ENCODE assay signal across 14 cellular contexts in genomic region chrX:117973175-117974075, GRCh38.
A peak's percentile ranks its signal among the peaks of the same experiment; 100 is the strongest.
DNase-seq lines count a peak whose midpoint lies in the region; ATAC-seq, FAIRE-seq and TF ChIP-seq lines count a peak whose summit lies in the region.
"Had no signal": no experiment of that assay in that cellular context is flagged by ENCODE, and none has a peak within 500 bp of the region (broad histone marks: within the 10 kb centered on the region; RNA-seq: fewer than 3 reads in every experiment).

No MANE protein-coding gene starts in this region.

- TF ChIP-seq CTCF in astrocyte (IDR thresholded peaks at IDR 0.05; ENCODE audit: insufficient read depth, low read depth, low read length) (no peak), mesothelial cell of epicardium (IDR thresholded peaks at IDR 0.05; ENCODE audit: unreplicated experiment) (no peak)

- no peaks in the 10 kb centered on the region for H4K20me1 ChIP-seq in astrocyte (ENCODE audit: insufficient read depth, low read length)

- peaks cover 4% of the 10 kb centered on the region for H3K4me1 ChIP-seq in astrocyte (ENCODE audit: insufficient read depth, low read length)
- H3K4me1 ChIP-seq: upper lobe of left lung had no signal

- no peak overlapping the region for H3K9ac ChIP-seq in astrocyte (ENCODE audit: low read length)

- H3K27ac ChIP-seq in astrocyte (ENCODE audit: low read depth, low read length): no peak overlapping the region
- H3K27ac ChIP-seq: SJCRH30, upper lobe of left lung had no signal

- H3K27ac Mint-ChIP-seq in astrocyte (ENCODE audit: unreplicated experiment): peak overlapping the region; percentile 17
- H3K27ac Mint-ChIP-seq in mesothelial cell of epicardium: no peak overlapping the region
- H3K27ac Mint-ChIP-seq: CD8-positive, alpha-beta T cell had no signal

- FAIRE-seq in astrocyte (lab: Jason Lieb, UNC): peak; percentile 84

- H2AFZ ChIP-seq in astrocyte (ENCODE audit: low read depth, low read length): no peak overlapping the region

- H3K79me2 ChIP-seq in astrocyte (ENCODE audit: insufficient read depth, low read length): no peaks in the 10 kb centered on the region

- no peaks in the 10 kb centered on the region for H3K9me3 ChIP-seq in astrocyte (ENCODE audit: insufficient read depth, low read depth, low read length)
- H3K9me3 ChIP-seq: SJCRH30, upper lobe of left lung had no signal

- no peaks in the 10 kb centered on the region for H3K27me3 ChIP-seq in astrocyte (ENCODE audit: insufficient read depth, low read length)
- H3K27me3 ChIP-seq: SJCRH30, upper lobe of left lung had no signal

- H3K36me3 ChIP-seq in astrocyte (ENCODE audit: insufficient read depth, low read length): no peaks in the 10 kb centered on the region
- H3K36me3 ChIP-seq: SJCRH30, upper lobe of left lung had no signal

- H3K27me3 Mint-ChIP-seq in astrocyte (ENCODE audit: low read depth, unreplicated experiment) (no peaks in the 10 kb centered on the region), mesothelial cell of epicardium (ENCODE audit: low read depth) (no peaks in the 10 kb centered on the region)

- H3K36me3 Mint-ChIP-seq in astrocyte (ENCODE audit: low read depth, unreplicated experiment) (no peaks in the 10 kb centered on the region), mesothelial cell of epicardium (no peaks in the 10 kb centered on the region)
- H3K36me3 Mint-ChIP-seq: CD8-positive, alpha-beta T cell had no signal

- DNase-seq in NCI-H1048 (lab: John Stamatoyannopoulos, UW) (peak; percentile 2), astrocyte (ENCODE audit: low read depth) (no peak), mesothelial cell of epicardium (ENCODE audit: low spot score in 2 of 2, unreplicated experiment in 2 of 2) (no peak), SIG-M5 treated with dmso at 0.1 percent for 504 hours (lab: John Stamatoyannopoulos, UW; ENCODE audit: unreplicated experiment) (no peak), 8988T (no peak), foreskin melanocyte (no peak)
- DNase-seq: activated CD4-positive, alpha-beta T cell treated with anti-CD3 and anti-CD28 coated beads, Interleukin-2, amount 50 U/mL, for 4 hours; activated gamma-delta T cell treated with Interleukin-2 at 50 U/mL for 16 hours; CD8-positive, alpha-beta T cell; NCI-H2029; upper lobe of left lung had no signal

- H3K4me1 Mint-ChIP-seq in astrocyte (ENCODE audit: low read depth, unreplicated experiment) (peaks cover 3% of the 10 kb centered on the region), mesothelial cell of epicardium (peaks cover 16% of the 10 kb centered on the region)

- no peaks in the 10 kb centered on the region for H3K9me3 Mint-ChIP-seq in astrocyte (ENCODE audit: unreplicated experiment)
- peaks cover 7% of the 10 kb centered on the region for H3K9me3 Mint-ChIP-seq in mesothelial cell of epicardium
- H3K9me3 Mint-ChIP-seq: CD8-positive, alpha-beta T cell had no signal

- no peak overlapping the region for H3K4me3 Mint-ChIP-seq in astrocyte (ENCODE audit: unreplicated experiment)
- peak overlapping the region; percentile 24 for H3K4me3 Mint-ChIP-seq in mesothelial cell of epicardium
- H3K4me3 Mint-ChIP-seq: CD8-positive, alpha-beta T cell had no signal

- H3K4me2 ChIP-seq in astrocyte (ENCODE audit: low read length): peak overlapping the region; percentile 63

- no peak overlapping the region for H3K4me3 ChIP-seq in astrocyte (ENCODE audit: insufficient read depth, low read depth, low read length)
- H3K4me3 ChIP-seq: SJCRH30, upper lobe of left lung had no signal

- peak; percentile 78 for ATAC-seq in GM18502 (IDR thresholded peaks at IDR 0.05; ENCODE audit: poor library complexity, unreplicated experiment)
- ATAC-seq in HG03175 (IDR thresholded peaks at IDR 0.05; ENCODE audit: unreplicated experiment): no peak
- ATAC-seq: CD8-positive, alpha-beta T cell had no signal
